Comparison of ENCODE assay signal across 16 cellular contexts in the genomic region with DNA sequence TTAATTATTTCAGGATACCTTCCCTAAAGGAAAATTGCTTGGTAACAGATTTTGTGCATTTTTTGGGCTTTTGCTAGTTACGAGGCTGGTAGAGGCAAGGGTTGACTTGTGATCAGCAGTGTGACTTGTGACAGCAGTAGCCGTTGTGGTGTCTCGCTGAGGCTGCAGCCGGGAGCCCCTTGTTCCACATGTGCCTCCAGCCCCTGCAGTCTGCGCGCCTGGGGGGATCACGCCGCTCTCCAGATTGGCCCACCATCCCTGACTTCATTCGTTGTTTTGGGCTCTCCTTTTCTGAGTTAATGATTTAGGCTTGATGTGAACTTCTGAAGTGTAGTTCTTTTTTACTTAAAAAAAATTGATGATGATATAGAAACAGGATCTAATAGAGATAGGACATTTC. TPM values are rescaled to one million over a fixed set of nuclear protein-coding genes. Genes with fewer than 3 reads are reported as not detected.
DNase-seq lines count a peak whose midpoint lies in the region; ATAC-seq and TF ChIP-seq lines count a peak whose summit lies in the region.
"Had no signal": no experiment of that assay in that cellular context is flagged by ENCODE, and none has a peak within 500 bp of the region (broad histone marks: within the 10 kb centered on the region; RNA-seq: fewer than 3 reads in every experiment).

No MANE protein-coding gene starts in this region.

- H3K27me3 ChIP-seq in dorsolateral prefrontal cortex (no peaks in the 10 kb centered on the region), tibial artery (no peaks in the 10 kb centered on the region)

- no peaks in the 10 kb centered on the region for H3K9me3 Mint-ChIP-seq in stimulated activated naive CD8-positive, alpha-beta T cell treated with anti-CD3 and anti-CD28 coated beads, Interleukin-15, amount 100 ng/mL, for 72 hours
- no peaks in the 10 kb centered on the region for H3K9me3 Mint-ChIP-seq in nephron progenitor cell

- H3K9me3 ChIP-seq in tibial artery, result no peaks in the 10 kb centered on the region

- H3K27me3 Mint-ChIP-seq in stimulated activated naive CD8-positive, alpha-beta T cell treated with anti-CD3 and anti-CD28 coated beads, Interleukin-15, amount 100 ng/mL, for 72 hours, result no peaks in the 10 kb centered on the region
- no peaks in the 10 kb centered on the region for H3K27me3 Mint-ChIP-seq in nephron progenitor cell (ENCODE audit: low read depth, poor library complexity)

- H3K27ac Mint-ChIP-seq in stimulated activated naive CD8-positive, alpha-beta T cell treated with anti-CD3 and anti-CD28 coated beads, Interleukin-15, amount 100 ng/mL, for 72 hours, result peak overlapping the region; percentile 1 to 9
- H3K27ac Mint-ChIP-seq in nephron progenitor cell, result peak overlapping the region; percentile 76

- H3K4me3 Mint-ChIP-seq in stimulated activated naive CD8-positive, alpha-beta T cell treated with anti-CD3 and anti-CD28 coated beads, Interleukin-15, amount 100 ng/mL, for 72 hours, result no peak overlapping the region
- no peak overlapping the region for H3K4me3 Mint-ChIP-seq in nephron progenitor cell

- H3K27ac ChIP-seq in dorsolateral prefrontal cortex (peak overlapping the region in 56 of 59 donors; percentile 41 to 99 (median 95)), tibial artery (no peak overlapping the region)

- TF ChIP-seq CTCF in dorsolateral prefrontal cortex (IDR thresholded peaks at IDR 0.05 in 54 of 56, conservative IDR thresholded peaks at IDR 0.05 in 2 of 56; ENCODE audit: low read depth in 1 of 56, partially characterized antibody in 56 of 56), result no peak
- TF ChIP-seq CTCF in nephron progenitor cell (IDR thresholded peaks at IDR 0.05), result no peak
- TF ChIP-seq CTCF in tibial artery (IDR thresholded peaks at IDR 0.05), result no peak

- intact Hi-C loops in dorsolateral prefrontal cortex (cut with DNase I), result loop anchor here in 1 of 2 donors (2.0 to 10.0 kb wide), 2 partner anchors 29 to 251 kb away; a partner anchor contains a TSS
- intact Hi-C loops in tibial artery (cut with DNase I; ENCODE audit: low total_unique reads), result no loop called here

- H3K4me3 ChIP-seq in dorsolateral prefrontal cortex, result peak overlapping the region in 1 of 59 donors; percentile 21
- no peak overlapping the region for H3K4me3 ChIP-seq in tibial artery
- H3K4me3 ChIP-seq: GM23248 had no signal

- H3K4me1 ChIP-seq in tibial artery, result peaks cover 0 to 11% (median 0%) of the 10 kb centered on the region in 4 donors

- peaks cover 0 to 47% (median 33%) of the 10 kb centered on the region in 3 donors for H3K36me3 ChIP-seq in tibial artery

- DNase-seq in stimulated activated naive CD8-positive, alpha-beta T cell treated with anti-CD3 and anti-CD28 coated beads, Interleukin-15, amount 100 ng/mL, for 72 hours, result no peak
- no peak for DNase-seq in stimulated activated naive CD8-positive, alpha-beta T cell treated with anti-CD3 and anti-CD28 coated beads, Interleukin-15, Interleukin-2, amounts not matched to agents 100 U/mL and 50 U/mL, for 24 hours
- DNase-seq in dorsolateral prefrontal cortex (no peak), nephron progenitor cell (no peak), AG08395 (ENCODE audit: low spot score) (no peak), tibial artery (no peak), NCI-H69 (lab: John Stamatoyannopoulos, UW) (no peak)
- DNase-seq: ACHN, DMS79, GM23248, HCEC 1CT, NCI-H1048, NCI-H146, NCI-H510A treated with DMSO at 0.1 percent for 48 hours, Right ventricle myocardium superior had no signal

- ATAC-seq in stimulated activated naive CD8-positive, alpha-beta T cell treated with anti-CD3 and anti-CD28 coated beads, Interleukin-15, amount 100 ng/mL, for 72 hours, result no peak
- no peak for ATAC-seq in stimulated activated naive CD8-positive, alpha-beta T cell treated with anti-CD3 and anti-CD28 coated beads, Interleukin-15, Interleukin-2, amounts not matched to agents 100 U/mL and 50 U/mL, for 24 hours
- ATAC-seq in GM21717 (IDR thresholded peaks at IDR 0.05; ENCODE audit: unreplicated experiment), result no peak

- H3K4me1 Mint-ChIP-seq in stimulated activated naive CD8-positive, alpha-beta T cell treated with anti-CD3 and anti-CD28 coated beads, Interleukin-15, amount 100 ng/mL, for 72 hours, result peaks cover 24% of the 10 kb centered on the region
- H3K4me1 Mint-ChIP-seq in nephron progenitor cell, result peaks cover 38% of the 10 kb centered on the region

- H3K36me3 Mint-ChIP-seq in nephron progenitor cell (ENCODE audit: low read depth), result peaks cover 24% of the 10 kb centered on the region

RNA-seq across cellular contexts. Expression of a gene that starts 41.5 kb away (rescaled TPM):
- 100 to 1,000 TPM in 1 of 120 experiments, 10 to 100 TPM in 119; 49.1 to 103 (median 69.3) TPM for total RNA-seq in dorsolateral prefrontal cortex

RNA-seq across cellular contexts. Expression of a gene that starts 53.6 kb away (rescaled TPM):
- 10 to 100 TPM in 86 of 120 experiments, 1 to 10 TPM in 34; 1.7 to 49.2 (median 15.0) TPM for total RNA-seq in dorsolateral prefrontal cortex

Comparison
In these comparisons a context has a peak if more than half of its experiments do, and no peak if none do; other contexts are left out.
1. H3K27ac ChIP-seq: peak in dorsolateral prefrontal cortex (56 of 59); none in tibial artery (0 of 2).